ENCODE assay signal across 17 cellular contexts in the genomic region with DNA sequence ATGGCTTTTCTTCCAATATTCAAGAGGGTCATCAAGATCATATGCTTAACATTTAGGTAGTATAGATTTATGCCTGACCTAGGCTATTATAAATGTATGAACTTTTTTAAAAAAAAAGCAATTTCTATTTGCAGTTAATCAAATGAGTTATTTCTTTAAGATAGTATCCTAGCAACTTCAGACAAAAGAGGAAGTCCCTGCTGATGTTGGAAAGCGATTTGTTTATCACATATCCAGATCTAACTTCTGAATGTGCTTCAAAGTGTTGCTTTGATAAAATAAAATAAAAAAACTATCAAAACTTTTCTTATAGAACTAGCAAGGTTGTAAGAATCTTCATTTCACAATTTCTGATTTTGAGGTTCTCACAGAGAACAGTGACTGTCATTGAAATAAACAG.
"Had no signal": no experiment of that assay in that cellular context is flagged by ENCODE, and none has a peak within 500 bp of the region (broad histone marks: within the 10 kb centered on the region; RNA-seq: fewer than 3 reads in every experiment).

No MANE protein-coding gene starts in this region.

- ATAC-seq: activated CD4-positive, alpha-beta T cell treated with anti-CD3 and anti-CD28 coated beads for 36 hours; mucosa of descending colon; natural killer cell treated with Interleukin-12 subunit alpha and Interleukin-12 subunit beta and Interleukin-15 and Interleukin-18, amount 100 ng/mL, for 72 hours; stimulated activated naive B cell treated with anti-CD40 and anti-IgM and Interleukin-4, amounts not matched to agents 10 μg/mL and 1 μg/mL and 100 μg/mL, for 72 hours had no signal

- DNase-seq: activated CD4-positive, alpha-beta T cell treated with anti-CD3 and anti-CD28 coated beads for 36 hours; activated CD4-positive, CD25-positive, alpha-beta regulatory T cell; activated effector memory CD4-positive, alpha-beta T cell treated with Interleukin-2 at 50 U/mL for 16 hours; activated naive CD4-positive, alpha-beta T cell treated with anti-CD3 and anti-CD28 coated beads, Interleukin-2, amount 10 ng/mL, durations not matched to agents 7 days and 5 days; activated naive CD8-positive, alpha-beta T cell treated with anti-CD3 and anti-CD28 coated beads, Interleukin-2, amount 10 ng/mL, durations not matched to agents 7 days and 5 days; activated T-cell treated with anti-CD3 and anti-CD28 coated beads for 4 hours; brain microvascular endothelial cell; dorsolateral prefrontal cortex; effector memory CD4-positive, alpha-beta T cell; left ventricle myocardium inferior; mucosa of descending colon; stimulated activated CD4-positive, alpha-beta T cell treated with anti-CD3 and anti-CD28 coated beads, Interleukin-1b, Interleukin-23, amount 100 ng/mL, for 48 hours; stimulated activated naive B cell treated with anti-CD40 and anti-IgM and Interleukin-4, amounts not matched to agents 10 μg/mL and 1 μg/mL and 100 μg/mL, for 72 hours; stomach; thyroid gland; upper lobe of left lung had no signal
